ENCODE assay signal across 14 cellular contexts in genomic region chr6:3847521-3847920, GRCh38. TPM values are rescaled to one million over a fixed set of nuclear protein-coding genes. Genes with fewer than 3 reads are reported as not detected.
A peak's percentile ranks its signal among the peaks of the same experiment; 100 is the strongest.
DNase-seq lines count a peak whose midpoint lies in the region; ATAC-seq and TF ChIP-seq lines count a peak whose summit lies in the region.
"Had no signal": no experiment of that assay in that cellular context is flagged by ENCODE, and none has a peak within 500 bp of the region (broad histone marks: within the 10 kb centered on the region; RNA-seq: fewer than 3 reads in every experiment).

No MANE protein-coding gene starts in this region.

- H3K27me3 Mint-ChIP-seq in activated T-helper 2 cell treated with anti-CD3 and anti-CD28 coated beads, Interferon-gamma antibody, Interleukin-2, Interleukin-4, amounts not matched to agents 10 μg/mL and 5 μg/mL and 100 μg/mL, durations not matched to agents 14 hours and 24 hours and 36 hours (ENCODE audit: low read depth): peaks cover 6% of the 10 kb centered on the region
- no peaks in the 10 kb centered on the region for H3K27me3 Mint-ChIP-seq in stimulated activated memory B cell treated with anti-CD40 and anti-IgM and Interleukin-4, amounts not matched to agents 10 μg/mL and 1 μg/mL and 100 μg/mL, for 72 hours
- H3K27me3 Mint-ChIP-seq in naive thymus-derived CD8-positive, alpha-beta T cell: no peaks in the 10 kb centered on the region
- H3K27me3 Mint-ChIP-seq: stimulated activated naive CD8-positive, alpha-beta T cell treated with anti-CD3 and anti-CD28 coated beads, Interleukin-15, amount 100 ng/mL, for 72 hours had no signal

- H3K4me1 Mint-ChIP-seq in activated T-helper 2 cell treated with anti-CD3 and anti-CD28 coated beads, Interferon-gamma antibody, Interleukin-2, Interleukin-4, amounts not matched to agents 10 μg/mL and 5 μg/mL and 100 μg/mL, durations not matched to agents 14 hours and 24 hours and 36 hours (ENCODE audit: low read depth): peaks cover 22% of the 10 kb centered on the region
- peaks cover 56% of the 10 kb centered on the region for H3K4me1 Mint-ChIP-seq in stimulated activated memory B cell treated with anti-CD40 and anti-IgM and Interleukin-4, amounts not matched to agents 10 μg/mL and 1 μg/mL and 100 μg/mL, for 72 hours
- peaks cover 0 to 13% (median 6%) of the 10 kb centered on the region in 4 donors for H3K4me1 Mint-ChIP-seq in naive thymus-derived CD8-positive, alpha-beta T cell

- peak overlapping the region; percentile 67 for H3K27ac Mint-ChIP-seq in activated T-helper 2 cell treated with anti-CD3 and anti-CD28 coated beads, Interferon-gamma antibody, Interleukin-2, Interleukin-4, amounts not matched to agents 10 μg/mL and 5 μg/mL and 100 μg/mL, durations not matched to agents 14 hours and 24 hours and 36 hours
- peak overlapping the region; percentile 79 for H3K27ac Mint-ChIP-seq in stimulated activated memory B cell treated with anti-CD40 and anti-IgM and Interleukin-4, amounts not matched to agents 10 μg/mL and 1 μg/mL and 100 μg/mL, for 72 hours
- peak overlapping the region in 4 of 10 donors; percentile 12 to 76 (median 28) for H3K27ac Mint-ChIP-seq in naive thymus-derived CD8-positive, alpha-beta T cell

- peaks cover 10% of the 10 kb centered on the region for H3K36me3 Mint-ChIP-seq in activated T-helper 2 cell treated with anti-CD3 and anti-CD28 coated beads, Interferon-gamma antibody, Interleukin-2, Interleukin-4, amounts not matched to agents 10 μg/mL and 5 μg/mL and 100 μg/mL, durations not matched to agents 14 hours and 24 hours and 36 hours (ENCODE audit: low read depth)
- H3K36me3 Mint-ChIP-seq in stimulated activated memory B cell treated with anti-CD40 and anti-IgM and Interleukin-4, amounts not matched to agents 10 μg/mL and 1 μg/mL and 100 μg/mL, for 72 hours: no peaks in the 10 kb centered on the region
- no peaks in the 10 kb centered on the region for H3K36me3 Mint-ChIP-seq in naive thymus-derived CD8-positive, alpha-beta T cell

- POLR2A ChIA-PET in naive thymus-derived CD8-positive, alpha-beta T cell (lab: Charles Lee): interaction anchor here (1.2 kb wide), 1 partner anchor 174 kb away, joined by 3 read pairs; a partner anchor contains a TSS

- no peaks in the 10 kb centered on the region for H3K36me3 ChIP-seq in OCI-LY3 (replicated peaks; ENCODE audit: low read depth, low read length)
- H3K36me3 ChIP-seq: HAP-1, MG63 had no signal

- no peak for DNase-seq in activated T-helper 2 cell treated with anti-CD3 and anti-CD28 coated beads, Interferon-gamma antibody, Interleukin-2, Interleukin-4, amounts not matched to agents 10 μg/mL and 5 μg/mL and 100 μg/mL, durations not matched to agents 14 hours and 24 hours and 36 hours (ENCODE audit: low spot score)
- peak; percentile 54 for DNase-seq in iris pigment epithelial cell (ENCODE audit: low read depth)
- DNase-seq in naive thymus-derived CD8-positive, alpha-beta T cell: no peak
- DNase-seq in HK-2 (ENCODE audit: unreplicated experiment): no peak
- no peak for DNase-seq in hepatic stellate cell (ENCODE audit: low spot score)
- DNase-seq: MG63; mucosa of descending colon; NK-92 treated with Interleukin-12 subunit alpha and Interleukin-12 subunit beta, amount 100 ng/mL, for 24 hours; stimulated activated CD4-positive, alpha-beta T cell treated with anti-CD3 and anti-CD28 coated beads, Interleukin-4, amount 100 ng/mL, for 24 hours; stimulated activated naive CD8-positive, alpha-beta T cell treated with anti-CD3 and anti-CD28 coated beads, Interleukin-15, amount 100 ng/mL, for 72 hours had no signal

- intact Hi-C loops in activated T-helper 2 cell treated with anti-CD3 and anti-CD28 coated beads, Interferon-gamma antibody, Interleukin-2, Interleukin-4, amounts not matched to agents 10 μg/mL and 5 μg/mL and 100 μg/mL, durations not matched to agents 14 hours and 24 hours and 36 hours (cut with micrococcal nuclease): loop anchor here (1.0 to 5.0 kb wide), 2 partner anchors 20 to 170 kb away; no protein-coding TSS in a partner anchor

- peak overlapping the region; percentile 41 for H3K4me3 Mint-ChIP-seq in activated T-helper 2 cell treated with anti-CD3 and anti-CD28 coated beads, Interferon-gamma antibody, Interleukin-2, Interleukin-4, amounts not matched to agents 10 μg/mL and 5 μg/mL and 100 μg/mL, durations not matched to agents 14 hours and 24 hours and 36 hours (ENCODE audit: low read depth)
- H3K4me3 Mint-ChIP-seq in stimulated activated memory B cell treated with anti-CD40 and anti-IgM and Interleukin-4, amounts not matched to agents 10 μg/mL and 1 μg/mL and 100 μg/mL, for 72 hours: no peak overlapping the region
- peak overlapping the region in 2 of 10 donors; percentile 15 to 20 for H3K4me3 Mint-ChIP-seq in naive thymus-derived CD8-positive, alpha-beta T cell
- H3K4me3 Mint-ChIP-seq: stimulated activated naive CD8-positive, alpha-beta T cell treated with anti-CD3 and anti-CD28 coated beads, Interleukin-15, amount 100 ng/mL, for 72 hours had no signal

- H4K20me1 ChIP-seq in OCI-LY3 (ENCODE audit: insufficient read depth, low read length): no peaks in the 10 kb centered on the region

- no peaks in the 10 kb centered on the region for H3K79me2 ChIP-seq in OCI-LY3 (ENCODE audit: low read length)

- H3K27ac ChIP-seq in OCI-LY3 (ENCODE audit: low read length): no peak overlapping the region
- H3K27ac ChIP-seq: VCaP had no signal

- no peaks in the 10 kb centered on the region for H3K9me3 Mint-ChIP-seq in activated T-helper 2 cell treated with anti-CD3 and anti-CD28 coated beads, Interferon-gamma antibody, Interleukin-2, Interleukin-4, amounts not matched to agents 10 μg/mL and 5 μg/mL and 100 μg/mL, durations not matched to agents 14 hours and 24 hours and 36 hours
- H3K9me3 Mint-ChIP-seq in stimulated activated memory B cell treated with anti-CD40 and anti-IgM and Interleukin-4, amounts not matched to agents 10 μg/mL and 1 μg/mL and 100 μg/mL, for 72 hours: peaks cover 2% of the 10 kb centered on the region
- H3K9me3 Mint-ChIP-seq in naive thymus-derived CD8-positive, alpha-beta T cell: peaks cover 0 to 12% (median 0%) of the 10 kb centered on the region in 9 donors
- H3K9me3 Mint-ChIP-seq: stimulated activated naive CD8-positive, alpha-beta T cell treated with anti-CD3 and anti-CD28 coated beads, Interleukin-15, amount 100 ng/mL, for 72 hours had no signal

- no peak overlapping the region for H3K4me3 ChIP-seq in OCI-LY3 (ENCODE audit: low read length)
- H3K4me3 ChIP-seq: HAP-1, MG63, mucosa of descending colon had no signal

- no peaks in the 10 kb centered on the region for H3K27me3 ChIP-seq in OCI-LY3 (ENCODE audit: low read depth, low read length)
- H3K27me3 ChIP-seq: MG63 had no signal

- H3K9ac ChIP-seq in OCI-LY3 (ENCODE audit: low read length): no peak overlapping the region

- no peaks in the 10 kb centered on the region for H3K9me3 ChIP-seq in OCI-LY3 (ENCODE audit: insufficient read depth, low read length)
- H3K9me3 ChIP-seq: HAP-1, MG63, mucosa of descending colon had no signal

- H3K4me1 ChIP-seq in OCI-LY3 (ENCODE audit: low read length): peaks cover 34% of the 10 kb centered on the region
- H3K4me1 ChIP-seq: HAP-1 had no signal

- H3K4me2 ChIP-seq in OCI-LY3 (ENCODE audit: low read length): no peak overlapping the region

- no peak for TF ChIP-seq CTCF in OCI-LY3 (IDR thresholded peaks at IDR 0.05; ENCODE audit: low read depth, low read length)

- ATAC-seq in stimulated activated memory B cell treated with anti-CD40 and anti-IgM and Interleukin-4, amounts not matched to agents 10 μg/mL and 1 μg/mL and 100 μg/mL, for 72 hours: no peak
- ATAC-seq in naive thymus-derived CD8-positive, alpha-beta T cell: no peak
- ATAC-seq: mucosa of descending colon; stimulated activated naive CD8-positive, alpha-beta T cell treated with anti-CD3 and anti-CD28 coated beads, Interleukin-15, amount 100 ng/mL, for 72 hours had no signal

- 0 out of 2 replicates have a peak overlapping the region, but pooled peaks have one; percentile 46 for H2AFZ ChIP-seq in OCI-LY3 (ENCODE audit: low read depth, low read length)

RNA-seq across cellular contexts. Expression of gene FAM50B, which starts 1.7 kb away (rescaled TPM):
- total RNA-seq in activated T-helper 2 cell treated with anti-CD3 and anti-CD28 coated beads, Interferon-gamma antibody, Interleukin-2, Interleukin-4, amounts not matched to agents 10 μg/mL and 5 μg/mL and 100 μg/mL, durations not matched to agents 14 hours and 24 hours and 36 hours: 9.1 and 10.0 TPM in 2 replicates
- 10 to 100 TPM; 11.5 to 12.3 TPM for total RNA-seq in naive thymus-derived CD8-positive, alpha-beta T cell
- 10 to 100 TPM in 1 of 3 donors, 1 to 10 TPM in 2; 2.7 to 12.7 (median 5.8) TPM for polyA plus RNA-seq in naive thymus-derived CD8-positive, alpha-beta T cell
